Comparison of ENCODE assay signal across 1 cellular context in the genomic region with DNA sequence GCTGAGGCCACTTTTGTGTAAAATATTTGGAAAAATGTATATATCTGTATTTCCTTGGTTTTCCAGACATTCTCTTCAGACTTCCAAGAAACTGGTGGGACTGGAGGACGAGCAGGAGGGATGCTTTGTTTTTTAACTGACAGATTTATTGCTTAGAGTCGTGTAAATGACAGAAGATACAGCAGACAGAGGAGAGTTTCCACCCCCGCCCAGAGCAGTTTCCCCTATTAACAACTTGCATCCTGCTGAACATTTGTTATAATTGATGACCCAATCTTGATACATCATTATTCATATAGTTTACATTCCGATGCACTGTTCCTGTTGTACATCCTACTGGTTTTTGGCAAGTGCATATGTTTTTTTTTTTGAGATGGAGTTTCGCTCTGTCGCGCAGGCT.
TF ChIP-seq lines count a peak whose summit lies in the region.

No MANE protein-coding gene starts in this region.

TF ChIP-seq in liver, 16 proteins besides CTCF, POLR2A, EP300 and RAD21 (continued from another document):
- TF ChIP-seq, protein P1, sequence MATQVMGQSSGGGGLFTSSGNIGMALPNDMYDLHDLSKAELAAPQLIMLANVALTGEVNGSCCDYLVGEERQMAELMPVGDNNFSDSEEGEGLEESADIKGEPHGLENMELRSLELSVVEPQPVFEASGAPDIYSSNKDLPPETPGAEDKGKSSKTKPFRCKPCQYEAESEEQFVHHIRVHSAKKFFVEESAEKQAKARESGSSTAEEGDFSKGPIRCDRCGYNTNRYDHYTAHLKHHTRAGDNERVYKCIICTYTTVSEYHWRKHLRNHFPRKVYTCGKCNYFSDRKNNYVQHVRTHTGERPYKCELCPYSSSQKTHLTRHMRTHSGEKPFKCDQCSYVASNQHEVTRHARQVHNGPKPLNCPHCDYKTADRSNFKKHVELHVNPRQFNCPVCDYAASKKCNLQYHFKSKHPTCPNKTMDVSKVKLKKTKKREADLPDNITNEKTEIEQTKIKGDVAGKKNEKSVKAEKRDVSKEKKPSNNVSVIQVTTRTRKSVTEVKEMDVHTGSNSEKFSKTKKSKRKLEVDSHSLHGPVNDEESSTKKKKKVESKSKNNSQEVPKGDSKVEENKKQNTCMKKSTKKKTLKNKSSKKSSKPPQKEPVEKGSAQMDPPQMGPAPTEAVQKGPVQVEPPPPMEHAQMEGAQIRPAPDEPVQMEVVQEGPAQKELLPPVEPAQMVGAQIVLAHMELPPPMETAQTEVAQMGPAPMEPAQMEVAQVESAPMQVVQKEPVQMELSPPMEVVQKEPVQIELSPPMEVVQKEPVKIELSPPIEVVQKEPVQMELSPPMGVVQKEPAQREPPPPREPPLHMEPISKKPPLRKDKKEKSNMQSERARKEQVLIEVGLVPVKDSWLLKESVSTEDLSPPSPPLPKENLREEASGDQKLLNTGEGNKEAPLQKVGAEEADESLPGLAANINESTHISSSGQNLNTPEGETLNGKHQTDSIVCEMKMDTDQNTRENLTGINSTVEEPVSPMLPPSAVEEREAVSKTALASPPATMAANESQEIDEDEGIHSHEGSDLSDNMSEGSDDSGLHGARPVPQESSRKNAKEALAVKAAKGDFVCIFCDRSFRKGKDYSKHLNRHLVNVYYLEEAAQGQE (IDR thresholded peaks at IDR 0.05), result no peak
- TF ChIP-seq RXRA (IDR thresholded peaks at IDR 0.05), result no peak
- no peak for TF ChIP-seq NR2F2 (IDR thresholded peaks at IDR 0.05)
- no peak for TF ChIP-seq HNF4G (IDR thresholded peaks at IDR 0.05)
- no peak for TF ChIP-seq FOXA1 (IDR thresholded peaks at IDR 0.05)
- TF ChIP-seq HNF4A (conservative IDR thresholded peaks at IDR 0.05), result no peak
- TF ChIP-seq, protein P2, sequence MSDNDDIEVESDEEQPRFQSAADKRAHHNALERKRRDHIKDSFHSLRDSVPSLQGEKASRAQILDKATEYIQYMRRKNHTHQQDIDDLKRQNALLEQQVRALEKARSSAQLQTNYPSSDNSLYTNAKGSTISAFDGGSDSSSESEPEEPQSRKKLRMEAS (IDR thresholded peaks at IDR 0.05), result no peak
- no peak for TF ChIP-seq YY1 (IDR thresholded peaks at IDR 0.05)
- TF ChIP-seq, protein P3, sequence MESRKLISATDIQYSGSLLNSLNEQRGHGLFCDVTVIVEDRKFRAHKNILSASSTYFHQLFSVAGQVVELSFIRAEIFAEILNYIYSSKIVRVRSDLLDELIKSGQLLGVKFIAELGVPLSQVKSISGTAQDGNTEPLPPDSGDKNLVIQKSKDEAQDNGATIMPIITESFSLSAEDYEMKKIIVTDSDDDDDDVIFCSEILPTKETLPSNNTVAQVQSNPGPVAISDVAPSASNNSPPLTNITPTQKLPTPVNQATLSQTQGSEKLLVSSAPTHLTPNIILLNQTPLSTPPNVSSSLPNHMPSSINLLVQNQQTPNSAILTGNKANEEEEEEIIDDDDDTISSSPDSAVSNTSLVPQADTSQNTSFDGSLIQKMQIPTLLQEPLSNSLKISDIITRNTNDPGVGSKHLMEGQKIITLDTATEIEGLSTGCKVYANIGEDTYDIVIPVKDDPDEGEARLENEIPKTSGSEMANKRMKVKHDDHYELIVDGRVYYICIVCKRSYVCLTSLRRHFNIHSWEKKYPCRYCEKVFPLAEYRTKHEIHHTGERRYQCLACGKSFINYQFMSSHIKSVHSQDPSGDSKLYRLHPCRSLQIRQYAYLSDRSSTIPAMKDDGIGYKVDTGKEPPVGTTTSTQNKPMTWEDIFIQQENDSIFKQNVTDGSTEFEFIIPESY (IDR thresholded peaks at IDR 0.05), result no peak
